Comparison of ENCODE assay signal across 1 cellular context in the genomic region with DNA sequence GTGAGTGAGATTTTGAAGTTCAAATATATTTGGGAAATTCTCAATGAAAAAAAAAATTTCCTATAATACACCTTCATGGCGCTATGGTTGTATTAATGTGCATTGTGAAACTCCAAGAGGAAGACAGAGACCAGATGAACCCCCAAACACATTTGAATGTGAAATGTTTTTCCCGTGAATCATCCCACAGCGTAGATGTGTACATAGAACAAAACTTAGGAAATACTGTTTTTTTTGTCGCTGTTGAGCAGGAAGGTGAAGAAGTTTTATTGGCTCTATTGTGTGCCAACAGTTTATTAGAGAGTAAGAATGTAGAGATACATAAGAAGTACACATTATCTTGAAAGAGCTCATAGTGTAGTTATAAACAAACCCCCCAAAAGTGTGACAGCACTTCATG.
TF ChIP-seq lines count a peak whose summit lies in the region.

No MANE protein-coding gene starts in this region.

TF ChIP-seq in WTC11, 78 proteins besides CTCF, POLR2A, EP300 and RAD21 (continued from another document):
- TF ChIP-seq, protein P1, sequence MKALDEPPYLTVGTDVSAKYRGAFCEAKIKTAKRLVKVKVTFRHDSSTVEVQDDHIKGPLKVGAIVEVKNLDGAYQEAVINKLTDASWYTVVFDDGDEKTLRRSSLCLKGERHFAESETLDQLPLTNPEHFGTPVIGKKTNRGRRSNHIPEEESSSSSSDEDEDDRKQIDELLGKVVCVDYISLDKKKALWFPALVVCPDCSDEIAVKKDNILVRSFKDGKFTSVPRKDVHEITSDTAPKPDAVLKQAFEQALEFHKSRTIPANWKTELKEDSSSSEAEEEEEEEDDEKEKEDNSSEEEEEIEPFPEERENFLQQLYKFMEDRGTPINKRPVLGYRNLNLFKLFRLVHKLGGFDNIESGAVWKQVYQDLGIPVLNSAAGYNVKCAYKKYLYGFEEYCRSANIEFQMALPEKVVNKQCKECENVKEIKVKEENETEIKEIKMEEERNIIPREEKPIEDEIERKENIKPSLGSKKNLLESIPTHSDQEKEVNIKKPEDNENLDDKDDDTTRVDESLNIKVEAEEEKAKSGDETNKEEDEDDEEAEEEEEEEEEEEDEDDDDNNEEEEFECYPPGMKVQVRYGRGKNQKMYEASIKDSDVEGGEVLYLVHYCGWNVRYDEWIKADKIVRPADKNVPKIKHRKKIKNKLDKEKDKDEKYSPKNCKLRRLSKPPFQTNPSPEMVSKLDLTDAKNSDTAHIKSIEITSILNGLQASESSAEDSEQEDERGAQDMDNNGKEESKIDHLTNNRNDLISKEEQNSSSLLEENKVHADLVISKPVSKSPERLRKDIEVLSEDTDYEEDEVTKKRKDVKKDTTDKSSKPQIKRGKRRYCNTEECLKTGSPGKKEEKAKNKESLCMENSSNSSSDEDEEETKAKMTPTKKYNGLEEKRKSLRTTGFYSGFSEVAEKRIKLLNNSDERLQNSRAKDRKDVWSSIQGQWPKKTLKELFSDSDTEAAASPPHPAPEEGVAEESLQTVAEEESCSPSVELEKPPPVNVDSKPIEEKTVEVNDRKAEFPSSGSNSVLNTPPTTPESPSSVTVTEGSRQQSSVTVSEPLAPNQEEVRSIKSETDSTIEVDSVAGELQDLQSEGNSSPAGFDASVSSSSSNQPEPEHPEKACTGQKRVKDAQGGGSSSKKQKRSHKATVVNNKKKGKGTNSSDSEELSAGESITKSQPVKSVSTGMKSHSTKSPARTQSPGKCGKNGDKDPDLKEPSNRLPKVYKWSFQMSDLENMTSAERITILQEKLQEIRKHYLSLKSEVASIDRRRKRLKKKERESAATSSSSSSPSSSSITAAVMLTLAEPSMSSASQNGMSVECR (CRISPR knock-in tag; IDR thresholded peaks at IDR 0.05; ENCODE audit: borderline replicate concordance), result no peak
- TF ChIP-seq GTF2I (CRISPR knock-in tag; conservative IDR thresholded peaks at IDR 0.05), result no peak
